Comparison of ENCODE assay signal across 7 cellular contexts in genomic region chr13:59531571-59532091, GRCh38.
DNase-seq lines count a peak whose midpoint lies in the region; ATAC-seq lines count a peak whose summit lies in the region.

No MANE protein-coding gene starts in this region.

- no peak overlapping the region for H3K4me3 ChIP-seq in trophoblast cell (ENCODE audit: low read depth, low read length)

- H3K27ac ChIP-seq in trophoblast cell (ENCODE audit: low read depth, low read length) = peak overlapping the region; percentile 61

- H4K8ac ChIP-seq in trophoblast cell (ENCODE audit: low read depth, low read length) = no peak overlapping the region

- peaks cover 3% of the 10 kb centered on the region for H3K4me1 Mint-ChIP-seq in activated T-cell treated with anti-CD3 and anti-CD28 coated beads, Interleukin-2, amount 50 U/mL, for 4 hours (ENCODE audit: low read depth)

- WGBS in trophoblast cell (ENCODE audit: extremely low coverage, insufficient coverage, insufficient read length) = no CpG with 5 or more reads among the region's 9 CpGs

- H3K4ac ChIP-seq in trophoblast cell (ENCODE audit: low read depth, low read length) = no peak overlapping the region

- no peak overlapping the region for H3K23ac ChIP-seq in trophoblast cell (ENCODE audit: low read length)

- H3K9me3 Mint-ChIP-seq in activated T-cell treated with anti-CD3 and anti-CD28 coated beads, Interleukin-2, amount 50 U/mL, for 4 hours = no peaks in the 10 kb centered on the region

- no peaks in the 10 kb centered on the region for H3K36me3 ChIP-seq in trophoblast cell (ENCODE audit: control insufficient read depth in 1 of 2, insufficient read depth in 2 of 2, low read length in 2 of 2)

- no peaks in the 10 kb centered on the region for H3K79me1 ChIP-seq in trophoblast cell (ENCODE audit: low read length)

- H3K4me2 ChIP-seq in trophoblast cell (ENCODE audit: low read length) = no peak overlapping the region

- H3K14ac ChIP-seq in trophoblast cell (ENCODE audit: low read length) = no peak overlapping the region

- no peak overlapping the region for H4K12ac ChIP-seq in trophoblast cell (ENCODE audit: low read depth, low read length)

- no peak overlapping the region for H3K9ac ChIP-seq in trophoblast cell (ENCODE audit: low read length)

- peaks cover 0 to 5% of the 10 kb centered on the region in 2 experiments for H3K4me1 ChIP-seq in trophoblast cell (ENCODE audit: control insufficient read depth in 1 of 2, insufficient read depth in 2 of 2, low read length in 2 of 2)

- H3K27me3 ChIP-seq in trophoblast cell (ENCODE audit: insufficient read depth, low read length) = no peaks in the 10 kb centered on the region

- H2BK12ac ChIP-seq in trophoblast cell (ENCODE audit: low read length) = no peak overlapping the region

- H4K91ac ChIP-seq in trophoblast cell (ENCODE audit: low read depth, low read length) = no peak overlapping the region

- H2AK5ac ChIP-seq in trophoblast cell (ENCODE audit: low read length) = no peak overlapping the region

- H3K79me2 ChIP-seq in trophoblast cell (ENCODE audit: control insufficient read depth, insufficient read depth, low read length, poor library complexity) = no peaks in the 10 kb centered on the region

- DNase-seq in NCI-H1092 treated with DMSO at 0.1 percent for 48 hours (lab: John Stamatoyannopoulos, UW) (peak; percentile 64), Right ventricle myocardium superior (peak; percentile 87), trophoblast cell (peak; percentile 87 to 88), HuH-7 (ENCODE audit: low spot score) (no peak)
- DNase-seq in activated T-cell treated with anti-CD3 and anti-CD28 coated beads, Interleukin-2, amount 50 U/mL, for 4 hours = no peak
- DNase-seq in effector CD4-positive, alpha-beta T cell = no peak

- H3K36me3 Mint-ChIP-seq in activated T-cell treated with anti-CD3 and anti-CD28 coated beads, Interleukin-2, amount 50 U/mL, for 4 hours (ENCODE audit: insufficient read depth) = no peaks in the 10 kb centered on the region

- intact Hi-C loops in Right ventricle myocardium superior (cut with DNase I) = no loop called here

- no peak overlapping the region for H3K18ac ChIP-seq in trophoblast cell (ENCODE audit: low read length)

- H3K4me3 Mint-ChIP-seq in activated T-cell treated with anti-CD3 and anti-CD28 coated beads, Interleukin-2, amount 50 U/mL, for 4 hours = no peak overlapping the region

- H2BK5ac ChIP-seq in trophoblast cell (ENCODE audit: low read depth, low read length, poor library complexity) = peak overlapping the region; percentile 69

- no peak overlapping the region for H2BK120ac ChIP-seq in trophoblast cell (ENCODE audit: insufficient read depth, low read length, poor library complexity)

- no peaks in the 10 kb centered on the region for H3K9me3 ChIP-seq in trophoblast cell (ENCODE audit: insufficient read depth, low read depth, low read length)

- H3K27me3 Mint-ChIP-seq in activated T-cell treated with anti-CD3 and anti-CD28 coated beads, Interleukin-2, amount 50 U/mL, for 4 hours (ENCODE audit: low read depth) = no peaks in the 10 kb centered on the region

- ATAC-seq in GM18868 (IDR thresholded peaks at IDR 0.05; ENCODE audit: unreplicated experiment) (peak; percentile 87), Right ventricle myocardium superior (ENCODE audit: poor library complexity) (peak; percentile 92)
- ATAC-seq in activated T-cell treated with anti-CD3 and anti-CD28 coated beads, Interleukin-2, amount 50 U/mL, for 4 hours = peak; percentile 48 to 58

- H2AFZ ChIP-seq in trophoblast cell (ENCODE audit: insufficient read depth, low read length, poor library complexity) = no peak overlapping the region

Comparison
In these comparisons a context has a peak if more than half of its experiments do, and no peak if none do; other contexts are left out.
1. DNase-seq: peak in NCI-H1092 treated with DMSO at 0.1 percent for 48 hours (single experiment), Right ventricle myocardium superior (single experiment) and trophoblast cell (2 of 2); none in activated T-cell treated with anti-CD3 and anti-CD28 coated beads, Interleukin-2, amount 50 U/mL, for 4 hours (single experiment), effector CD4-positive, alpha-beta T cell (single experiment) and HuH-7 (single experiment).
2. Peak in every context shown above with its lines, with median percentiles within 50 percentile points of each other: ATAC-seq.